ENCODE assay signal across 23 cellular contexts in genomic region chr9:69071059-69071458, GRCh38. TPM values are rescaled to one million over a fixed set of nuclear protein-coding genes. Genes with fewer than 3 reads are reported as not detected.
DNase-seq lines count a peak whose midpoint lies in the region; ATAC-seq, FAIRE-seq and TF ChIP-seq lines count a peak whose summit lies in the region.
"Had no signal": no experiment of that assay in that cellular context is flagged by ENCODE, and none has a peak within 500 bp of the region (broad histone marks: within the 10 kb centered on the region; RNA-seq: fewer than 3 reads in every experiment).

No MANE protein-coding gene starts in this region.

- FAIRE-seq in small intestine (lab: Jason Lieb, UNC) = no peak
- FAIRE-seq: G401.6, GM12892, H54 had no signal

- 46 to 77% (median 57%) methylated on average over 3 of the region's 3 CpGs for WGBS in small intestine, 3 donors

- ATAC-seq in left ventricle myocardium superior = peak; percentile 11
- ATAC-seq in central memory CD8-positive, alpha-beta T cell (replicated peaks; ENCODE audit: extremely low read depth, poor library complexity, severe bottlenecking) = no peak
- no peak for ATAC-seq in HG03039 (IDR thresholded peaks at IDR 0.05; ENCODE audit: unreplicated experiment)

- H3K27ac ChIP-seq in small intestine (ENCODE audit: low read depth in 1 of 2, low read length in 1 of 2) (no peak overlapping the region), osteoblast (ENCODE audit: low read depth, low read length) (no peak overlapping the region)

- H3K79me2 ChIP-seq in osteoblast (ENCODE audit: insufficient read depth, low read length) = no peaks in the 10 kb centered on the region

- no peak overlapping the region for H3K4me2 ChIP-seq in osteoblast (ENCODE audit: insufficient read depth, low read length)

- peaks cover 23% of the 10 kb centered on the region for H3K36me3 Mint-ChIP-seq in central memory CD8-positive, alpha-beta T cell (ENCODE audit: insufficient read depth)

- H2AFZ ChIP-seq in osteoblast (ENCODE audit: low read length) = no peak overlapping the region

- no peaks in the 10 kb centered on the region for H4K20me1 ChIP-seq in osteoblast (ENCODE audit: insufficient read depth, low read length)

- H3K4me3 ChIP-seq in small intestine (ENCODE audit: low read depth in 1 of 2, low read length in 2 of 2) (no peak overlapping the region), osteoblast (ENCODE audit: insufficient read depth, low read length) (no peak overlapping the region)
- H3K4me3 ChIP-seq: HAP-1 had no signal

- H3K4me1 Mint-ChIP-seq in central memory CD8-positive, alpha-beta T cell = no peaks in the 10 kb centered on the region
- H3K4me1 Mint-ChIP-seq: CD4-positive, alpha-beta memory T cell had no signal

- H3K27ac Mint-ChIP-seq in central memory CD8-positive, alpha-beta T cell (ENCODE audit: low read depth) = peak overlapping the region; percentile 35
- H3K27ac Mint-ChIP-seq: CD4-positive, alpha-beta memory T cell; HFFc6 had no signal

- H3K27me3 ChIP-seq in small intestine (ENCODE audit: control insufficient read depth in 2 of 2, insufficient read depth in 2 of 2, low read length in 2 of 2) (no peaks in the 10 kb centered on the region), osteoblast (ENCODE audit: insufficient read depth, low read length) (no peaks in the 10 kb centered on the region)

- DNase-seq in left ventricle myocardium superior (no peak), cardiac septum (ENCODE audit: low spot score) (no peak), amniotic epithelial cell (ENCODE audit: low read depth) (peak; percentile 20), small intestine (peak; percentile 41), NCI-H1436 (lab: John Stamatoyannopoulos, UW) (no peak), osteoblast (ENCODE audit: insufficient read length, low spot score, missing footprints) (no peak)
- no peak for DNase-seq in central memory CD8-positive, alpha-beta T cell (ENCODE audit: low spot score in 2 of 2)
- DNase-seq: C1 segment of cervical spinal cord; Calu3; CD4-positive, alpha-beta memory T cell; COR-L47; DMS53; DND-41; GOT3; HFFc6 had no signal

- no peaks in the 10 kb centered on the region for H3K4me1 ChIP-seq in small intestine (ENCODE audit: control insufficient read depth in 2 of 2, insufficient read depth in 1 of 2, low read depth in 1 of 2, low read length in 1 of 2)
- no peaks in the 10 kb centered on the region for H3K4me1 ChIP-seq in osteoblast (ENCODE audit: insufficient read depth, low read length)
- H3K4me1 ChIP-seq: HAP-1 had no signal

- no peak overlapping the region for H3K4me3 Mint-ChIP-seq in central memory CD8-positive, alpha-beta T cell
- H3K4me3 Mint-ChIP-seq: CD4-positive, alpha-beta memory T cell; HFFc6 had no signal

- no peaks in the 10 kb centered on the region for H3K27me3 Mint-ChIP-seq in central memory CD8-positive, alpha-beta T cell
- H3K27me3 Mint-ChIP-seq: CD4-positive, alpha-beta memory T cell had no signal

- no peaks in the 10 kb centered on the region for H3K9me3 Mint-ChIP-seq in central memory CD8-positive, alpha-beta T cell
- H3K9me3 Mint-ChIP-seq: CD4-positive, alpha-beta memory T cell; HFFc6 had no signal

- intact Hi-C loops in left ventricle myocardium superior (cut with micrococcal nuclease) = no loop called here
- intact Hi-C loops in cardiac septum (cut with DNase I) = no loop called here

- H3K36me3 ChIP-seq in small intestine (ENCODE audit: control insufficient read depth in 2 of 2, insufficient read depth in 2 of 2, low read length in 2 of 2) = no peaks in the 10 kb centered on the region
- H3K36me3 ChIP-seq in osteoblast (ENCODE audit: insufficient read depth, low read length) = no peaks in the 10 kb centered on the region

- H3K9me3 ChIP-seq in small intestine (ENCODE audit: control insufficient read depth, low read depth) (no peaks in the 10 kb centered on the region), osteoblast (ENCODE audit: low read depth, low read length) (no peaks in the 10 kb centered on the region)
- H3K9me3 ChIP-seq: HAP-1 had no signal

- TF ChIP-seq CTCF in osteoblast (IDR thresholded peaks at IDR 0.05; ENCODE audit: extremely low read depth, low read depth, low read length) = no peak

RNA-seq across cellular contexts. Expression of gene FXN, which starts 35.5 kb away (rescaled TPM):
- total RNA-seq in left ventricle myocardium superior (35.8 TPM), cardiac septum (22.9 TPM), osteoblast (2.2 and 4.1 TPM in 2 replicates)
- 10 to 100 TPM in 1 of 3 donors, 1 to 10 TPM in 2; 2.7 to 16.6 (median 5.4) TPM for polyA plus RNA-seq in small intestine

RNA-seq across cellular contexts. Expression of gene PRKACG, which starts 57.1 kb away (rescaled TPM):
- not detected for total RNA-seq in left ventricle myocardium superior
- total RNA-seq in cardiac septum = not detected
- not detected for polyA plus RNA-seq in small intestine
- total RNA-seq in osteoblast = not detected in 2 replicates
- total RNA-seq: A172; A673; Calu3; CD4-positive, alpha-beta memory T cell; HFFc6 had no signal
- polyA plus RNA-seq: BJ; CD4-positive, alpha-beta memory T cell had no signal

Comparison
In these comparisons a context has a peak if more than half of its experiments do, and no peak if none do; other contexts are left out.
1. DNase-seq: peak in amniotic epithelial cell (single experiment) and small intestine (single experiment); none in left ventricle myocardium superior (single experiment), cardiac septum (single experiment), central memory CD8-positive, alpha-beta T cell (0 of 2), NCI-H1436 (single experiment) and osteoblast (single experiment).